Comparison of ENCODE assay signal across 2 cellular contexts in genomic region chr1:68551459-68551858, GRCh38.
TF ChIP-seq lines count a peak whose summit lies in the region.

No MANE protein-coding gene starts in this region.

TF ChIP-seq in HCT116, 20 proteins besides CTCF, POLR2A, EP300 and RAD21 (continued from another document):
- TF ChIP-seq EGR1 (IDR thresholded peaks at IDR 0.05; ENCODE audit: low read depth) (no peak), ZNF274 (IDR thresholded peaks at IDR 0.05; ENCODE audit: low read depth, low read length) (no peak), JUND (IDR thresholded peaks at IDR 0.05) (peak; percentile 94), POLR2AphosphoS5 (IDR thresholded peaks at IDR 0.05; ENCODE audit: low read depth, low read length) (no peak), CBX3 (IDR thresholded peaks at IDR 0.05; ENCODE audit: low read depth) (peak; percentile 73; the same call in 1 of the 2 replicates), EZH2 (IDR thresholded peaks at IDR 0.05) (no peak), SIN3A (IDR thresholded peaks at IDR 0.05; ENCODE audit: low read depth) (peak; percentile 73; the same call in 1 of the 2 replicates), MAX (IDR thresholded peaks at IDR 0.05) (peak; percentile 35; the same call in 1 of the 2 replicates), TCF7L2 (IDR thresholded peaks at IDR 0.05; ENCODE audit: borderline replicate concordance, extremely low read depth, insufficient read depth, insufficient read length) (peak; percentile 90), CEBPB (IDR thresholded peaks at IDR 0.05; ENCODE audit: low read depth) (peak; percentile 49; the same call in 1 of the 2 replicates), FOSL1 (IDR thresholded peaks at IDR 0.05; ENCODE audit: low read depth) (peak; percentile 95)
- TF ChIP-seq, protein P1, sequence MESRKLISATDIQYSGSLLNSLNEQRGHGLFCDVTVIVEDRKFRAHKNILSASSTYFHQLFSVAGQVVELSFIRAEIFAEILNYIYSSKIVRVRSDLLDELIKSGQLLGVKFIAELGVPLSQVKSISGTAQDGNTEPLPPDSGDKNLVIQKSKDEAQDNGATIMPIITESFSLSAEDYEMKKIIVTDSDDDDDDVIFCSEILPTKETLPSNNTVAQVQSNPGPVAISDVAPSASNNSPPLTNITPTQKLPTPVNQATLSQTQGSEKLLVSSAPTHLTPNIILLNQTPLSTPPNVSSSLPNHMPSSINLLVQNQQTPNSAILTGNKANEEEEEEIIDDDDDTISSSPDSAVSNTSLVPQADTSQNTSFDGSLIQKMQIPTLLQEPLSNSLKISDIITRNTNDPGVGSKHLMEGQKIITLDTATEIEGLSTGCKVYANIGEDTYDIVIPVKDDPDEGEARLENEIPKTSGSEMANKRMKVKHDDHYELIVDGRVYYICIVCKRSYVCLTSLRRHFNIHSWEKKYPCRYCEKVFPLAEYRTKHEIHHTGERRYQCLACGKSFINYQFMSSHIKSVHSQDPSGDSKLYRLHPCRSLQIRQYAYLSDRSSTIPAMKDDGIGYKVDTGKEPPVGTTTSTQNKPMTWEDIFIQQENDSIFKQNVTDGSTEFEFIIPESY (IDR thresholded peaks at IDR 0.05; ENCODE audit: extremely low read depth, insufficient replicate concordance, low read length): no peak
- TF ChIP-seq, protein P2, sequence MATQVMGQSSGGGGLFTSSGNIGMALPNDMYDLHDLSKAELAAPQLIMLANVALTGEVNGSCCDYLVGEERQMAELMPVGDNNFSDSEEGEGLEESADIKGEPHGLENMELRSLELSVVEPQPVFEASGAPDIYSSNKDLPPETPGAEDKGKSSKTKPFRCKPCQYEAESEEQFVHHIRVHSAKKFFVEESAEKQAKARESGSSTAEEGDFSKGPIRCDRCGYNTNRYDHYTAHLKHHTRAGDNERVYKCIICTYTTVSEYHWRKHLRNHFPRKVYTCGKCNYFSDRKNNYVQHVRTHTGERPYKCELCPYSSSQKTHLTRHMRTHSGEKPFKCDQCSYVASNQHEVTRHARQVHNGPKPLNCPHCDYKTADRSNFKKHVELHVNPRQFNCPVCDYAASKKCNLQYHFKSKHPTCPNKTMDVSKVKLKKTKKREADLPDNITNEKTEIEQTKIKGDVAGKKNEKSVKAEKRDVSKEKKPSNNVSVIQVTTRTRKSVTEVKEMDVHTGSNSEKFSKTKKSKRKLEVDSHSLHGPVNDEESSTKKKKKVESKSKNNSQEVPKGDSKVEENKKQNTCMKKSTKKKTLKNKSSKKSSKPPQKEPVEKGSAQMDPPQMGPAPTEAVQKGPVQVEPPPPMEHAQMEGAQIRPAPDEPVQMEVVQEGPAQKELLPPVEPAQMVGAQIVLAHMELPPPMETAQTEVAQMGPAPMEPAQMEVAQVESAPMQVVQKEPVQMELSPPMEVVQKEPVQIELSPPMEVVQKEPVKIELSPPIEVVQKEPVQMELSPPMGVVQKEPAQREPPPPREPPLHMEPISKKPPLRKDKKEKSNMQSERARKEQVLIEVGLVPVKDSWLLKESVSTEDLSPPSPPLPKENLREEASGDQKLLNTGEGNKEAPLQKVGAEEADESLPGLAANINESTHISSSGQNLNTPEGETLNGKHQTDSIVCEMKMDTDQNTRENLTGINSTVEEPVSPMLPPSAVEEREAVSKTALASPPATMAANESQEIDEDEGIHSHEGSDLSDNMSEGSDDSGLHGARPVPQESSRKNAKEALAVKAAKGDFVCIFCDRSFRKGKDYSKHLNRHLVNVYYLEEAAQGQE (IDR thresholded peaks at IDR 0.05; ENCODE audit: low read depth): no peak
- TF ChIP-seq, protein P3, sequence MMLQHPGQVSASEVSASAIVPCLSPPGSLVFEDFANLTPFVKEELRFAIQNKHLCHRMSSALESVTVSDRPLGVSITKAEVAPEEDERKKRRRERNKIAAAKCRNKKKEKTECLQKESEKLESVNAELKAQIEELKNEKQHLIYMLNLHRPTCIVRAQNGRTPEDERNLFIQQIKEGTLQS (IDR thresholded peaks at IDR 0.05): peak; percentile 10; the same call in 1 of the 2 replicates

TF ChIP-seq in endothelial cell of umbilical vein, 7 proteins besides CTCF, POLR2A, EP300 and RAD21:
- no peak for TF ChIP-seq MAX (IDR thresholded peaks at IDR 0.05; ENCODE audit: insufficient read depth, insufficient read length)
- peak; percentile 70 for TF ChIP-seq JUN (IDR thresholded peaks at IDR 0.05; ENCODE audit: borderline replicate concordance, insufficient read depth, insufficient read length, low read depth)
- TF ChIP-seq POLR2AphosphoS5 (IDR thresholded peaks at IDR 0.05; ENCODE audit: insufficient read depth, low read depth, low read length): no peak
- TF ChIP-seq FOS (IDR thresholded peaks at IDR 0.05; ENCODE audit: borderline replicate concordance, insufficient read depth, low read length): peak; percentile 87
- no peak for TF ChIP-seq MYC (IDR thresholded peaks at IDR 0.05; ENCODE audit: low read depth, low read length)
- TF ChIP-seq GATA2 (IDR thresholded peaks at IDR 0.05; ENCODE audit: insufficient read depth, insufficient read length, low read depth, low read length): peak; percentile 89
